Comparison of ENCODE assay signal across 1 cellular context in the genomic region with DNA sequence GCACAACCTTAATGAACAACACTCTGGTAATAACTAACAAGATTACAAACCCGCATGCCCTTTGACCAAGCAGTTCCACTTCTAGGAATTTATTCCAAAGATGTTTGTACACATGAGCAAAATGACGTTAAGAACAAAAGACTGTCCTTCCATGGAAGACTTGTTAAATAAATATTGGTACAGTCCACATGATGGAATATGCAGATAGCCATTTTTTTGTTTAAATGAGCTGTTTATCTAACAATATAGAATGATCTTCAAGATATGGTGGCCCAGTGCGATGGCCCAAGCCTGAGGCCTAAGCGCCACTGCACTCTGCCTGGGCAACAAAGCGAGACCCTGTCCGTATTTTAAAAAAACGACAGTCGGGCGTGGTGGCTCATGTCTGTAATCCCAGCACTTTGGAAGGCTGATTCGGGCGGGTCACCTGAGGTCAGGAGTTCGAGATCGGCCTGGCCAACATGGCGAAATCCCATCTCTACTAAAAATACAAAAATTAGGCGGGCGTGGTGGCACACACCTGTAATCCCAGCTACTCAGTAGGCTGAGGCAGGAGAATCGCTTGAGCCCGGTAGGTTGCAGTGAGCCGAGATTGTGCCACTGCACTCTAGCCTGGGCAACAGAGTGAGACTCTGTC.
TF ChIP-seq lines count a peak whose summit lies in the region.

No MANE protein-coding gene starts in this region.

TF ChIP-seq in HepG2, 621 proteins besides CTCF, POLR2A, EP300 and RAD21 (continued from another document and continues in another):
- TF ChIP-seq ZNF503 (CRISPR knock-in tag; IDR thresholded peaks at IDR 0.05) (peak; percentile 89; the same call in 1 of the 2 replicates), ZNF678 (CRISPR knock-in tag; IDR thresholded peaks at IDR 0.05) (no peak), SALL1 (CRISPR knock-in tag; IDR thresholded peaks at IDR 0.05) (peak; percentile 72), ZNF263 (CRISPR knock-in tag; IDR thresholded peaks at IDR 0.05) (0 out of 2 replicates have a peak, but pooled peaks have one; percentile 35), ZNF142 (CRISPR knock-in tag; IDR thresholded peaks at IDR 0.05) (peak; percentile 60), UBTF (CRISPR knock-in tag; IDR thresholded peaks at IDR 0.05) (0 out of 2 replicates have a peak, but pooled peaks have one; percentile 0), SKIL (CRISPR knock-in tag; IDR thresholded peaks at IDR 0.05; ENCODE audit: borderline replicate concordance) (peak; percentile 67; the same call in 1 of the 2 replicates), PHF21A (CRISPR knock-in tag; IDR thresholded peaks at IDR 0.05) (peak; percentile 61; the same call in 1 of the 2 replicates), AHDC1 (CRISPR knock-in tag; IDR thresholded peaks at IDR 0.05; ENCODE audit: borderline replicate concordance) (peak; percentile 43; the same call in 1 of the 2 replicates), HNRNPLL (IDR thresholded peaks at IDR 0.05; ENCODE audit: low read depth, low read length, poor library complexity, severe bottlenecking) (no peak), ZNF781 (CRISPR knock-in tag; IDR thresholded peaks at IDR 0.05; ENCODE audit: borderline replicate concordance, not compliant biosample characterization) (peak; percentile 1), MED1 (CRISPR knock-in tag; IDR thresholded peaks at IDR 0.05) (peak; percentile 67), RXRA (CRISPR knock-in tag; IDR thresholded peaks at IDR 0.05) (peak; percentile 82), SKI (IDR thresholded peaks at IDR 0.05; ENCODE audit: partially characterized antibody) (peak; percentile 91), ZNF121 (CRISPR knock-in tag; IDR thresholded peaks at IDR 0.05) (peak; percentile 100), ZNF564 (CRISPR knock-in tag; IDR thresholded peaks at IDR 0.05) (peak; percentile 18; the same call in 1 of the 2 replicates), NRL (CRISPR knock-in tag; IDR thresholded peaks at IDR 0.05; ENCODE audit: borderline replicate concordance) (0 out of 2 replicates have a peak, but pooled peaks have one; percentile 19), MAF1 (CRISPR knock-in tag; IDR thresholded peaks at IDR 0.05; ENCODE audit: borderline replicate concordance) (peak; percentile 35), AHR (CRISPR knock-in tag; IDR thresholded peaks at IDR 0.05) (peak; percentile 71; the same call in 1 of the 2 replicates), ZNF143 (CRISPR knock-in tag; IDR thresholded peaks at IDR 0.05) (peak; percentile 39; the same call in 1 of the 2 replicates), CEBPG (CRISPR knock-in tag; IDR thresholded peaks at IDR 0.05) (peak; percentile 64), ZNF431 (CRISPR knock-in tag; IDR thresholded peaks at IDR 0.05; ENCODE audit: borderline replicate concordance, low read depth) (peak; percentile 7; the same call in 1 of the 2 replicates)
